Comparison of ENCODE assay signal across 19 cellular contexts in genomic region chr10:58972576-58973234, GRCh38.
DNase-seq lines count a peak whose midpoint lies in the region; ATAC-seq, FAIRE-seq and TF ChIP-seq lines count a peak whose summit lies in the region.
"Had no signal": no experiment of that assay in that cellular context is flagged by ENCODE, and none has a peak within 500 bp of the region (broad histone marks: within the 10 kb centered on the region; RNA-seq: fewer than 3 reads in every experiment).

No MANE protein-coding gene starts in this region.

- H3K9ac ChIP-seq in HepG2 (ENCODE audit: insufficient read depth, low read depth, low read length): no peak overlapping the region

- ATAC-seq in HepG2: no peak
- no peak for ATAC-seq in right lobe of liver
- ATAC-seq in GM18873 (IDR thresholded peaks at IDR 0.05; ENCODE audit: low FRiP score, unreplicated experiment): no peak
- ATAC-seq: CD8-positive, alpha-beta T cell had no signal

- no peak overlapping the region for H3K4me3 Mint-ChIP-seq in activated CD4-positive, alpha-beta memory T cell treated with anti-CD3 and anti-CD28 coated beads, Interleukin-2, amount 10 ng/mL, durations not matched to agents 7 days and 5 days
- H3K4me3 Mint-ChIP-seq: CD8-positive, alpha-beta T cell; HFFc6; T-helper 1 cell treated with Interleukin-12 subunit alpha and Interleukin-12 subunit beta and Interleukin-4 antibody, amounts not matched to agents 30 μg/mL and 1 μg/mL, for 36 hours had no signal

- in situ Hi-C loops in HepG2 (cut with HindIII; ENCODE audit: extremely low pct_ligation_motif_present, low pct_unique_long_range_greater_than_20kb): no loop called here

- TF ChIP-seq EP300 in HepG2 (IDR thresholded peaks at IDR 0.05; ENCODE audit: low read depth in 2 of 2, low read length in 2 of 2): no peak
- TF ChIP-seq EP300 in HepG2 (CRISPR knock-in tag; IDR thresholded peaks at IDR 0.05; ENCODE audit: borderline replicate concordance): no peak

- H3K36me3 Mint-ChIP-seq in activated CD4-positive, alpha-beta memory T cell treated with anti-CD3 and anti-CD28 coated beads, Interleukin-2, amount 10 ng/mL, durations not matched to agents 7 days and 5 days (ENCODE audit: low read depth): no peaks in the 10 kb centered on the region
- H3K36me3 Mint-ChIP-seq: CD8-positive, alpha-beta T cell had no signal

- H3K9me3 ChIP-seq in HepG2 (ENCODE audit: low read length) (no peaks in the 10 kb centered on the region), right lobe of liver (no peaks in the 10 kb centered on the region)

- H3K4me3 ChIP-seq in HepG2 (replicated peaks in 1 of 3; ENCODE audit: insufficient read depth in 1 of 3, low read depth in 2 of 3, low read length in 3 of 3): no peak overlapping the region
- no peak overlapping the region for H3K4me3 ChIP-seq in right lobe of liver
- H3K4me3 ChIP-seq: PC-9, SK-N-MC had no signal

- H4K20me1 ChIP-seq in HepG2 (ENCODE audit: insufficient read depth, low read length): no peaks in the 10 kb centered on the region

- H3K9me3 Mint-ChIP-seq in activated CD4-positive, alpha-beta memory T cell treated with anti-CD3 and anti-CD28 coated beads, Interleukin-2, amount 10 ng/mL, durations not matched to agents 7 days and 5 days: no peaks in the 10 kb centered on the region
- H3K9me3 Mint-ChIP-seq: CD8-positive, alpha-beta T cell; HFFc6; T-helper 1 cell treated with Interleukin-12 subunit alpha and Interleukin-12 subunit beta and Interleukin-4 antibody, amounts not matched to agents 30 μg/mL and 1 μg/mL, for 36 hours had no signal

- no peaks in the 10 kb centered on the region for H3K36me3 ChIP-seq in HepG2 (replicated peaks in 1 of 2; ENCODE audit: control insufficient read depth in 1 of 2, insufficient read depth in 2 of 2, low read length in 2 of 2)
- H3K36me3 ChIP-seq in right lobe of liver: no peaks in the 10 kb centered on the region

- WGBS in HepG2 (ENCODE audit: low lambda C conversion rate): 98% methylated on average over 2 of the region's 2 CpGs
- WGBS in right lobe of liver (ENCODE audit: insufficient coverage, low coverage, low lambda C conversion rate, missing lambda C conversion rate): 88% methylated on average over 2 of the region's 2 CpGs

- H3K4me1 ChIP-seq in HepG2 (ENCODE audit: insufficient read depth, low read length) (peaks cover 44% of the 10 kb centered on the region), right lobe of liver (peaks cover 0 to 16% (median 0%) of the 10 kb centered on the region in 4 donors)

- TF ChIP-seq RAD21 in HepG2 (CRISPR knock-in tag; IDR thresholded peaks at IDR 0.05): no peak

- peaks cover 5% of the 10 kb centered on the region for H3K79me2 ChIP-seq in HepG2 (ENCODE audit: insufficient read depth, low read length)

- CTCF ChIA-PET in HepG2 (lab: Yijun Ruan, JAX; ENCODE audit: low intra/inter-chr PET ratio, low total read pairs): no interaction called here
- CTCF ChIA-PET in activated CD4-positive, alpha-beta memory T cell treated with anti-CD3 and anti-CD28 coated beads, Interleukin-2, amount 10 ng/mL, durations not matched to agents 7 days and 5 days (lab: Charles Lee): no interaction called here

- TF ChIP-seq CTCF in HepG2 (CRISPR knock-in tag; IDR thresholded peaks at IDR 0.05) (no peak), right lobe of liver (IDR thresholded peaks at IDR 0.05) (no peak)

- TF ChIP-seq POLR2A in HepG2 (IDR thresholded peaks at IDR 0.05; ENCODE audit: insufficient read depth in 1 of 2, low read depth in 2 of 2, low read length in 2 of 2) (no peak), right lobe of liver (IDR thresholded peaks at IDR 0.05) (no peak)

- intact Hi-C loops in HepG2 (cut with micrococcal nuclease; ENCODE audit: unreplicated experiment): no loop called here
- intact Hi-C loops in right lobe of liver (cut with DNase I): no loop called here

- FAIRE-seq in HepG2 (lab: Jason Lieb, UNC) (no peak), urothelium cell line (lab: Jason Lieb, UNC) (peak; percentile 46)
- FAIRE-seq: H1, HTR-8/SVneo had no signal

- H3K27me3 ChIP-seq in HepG2 (ENCODE audit: control insufficient read depth in 1 of 2, insufficient read depth in 2 of 2, low read length in 2 of 2): no peaks in the 10 kb centered on the region
- H3K27me3 ChIP-seq in right lobe of liver: no peaks in the 10 kb centered on the region

- no peaks in the 10 kb centered on the region for H3K27me3 Mint-ChIP-seq in activated CD4-positive, alpha-beta memory T cell treated with anti-CD3 and anti-CD28 coated beads, Interleukin-2, amount 10 ng/mL, durations not matched to agents 7 days and 5 days

- H3K4me1 Mint-ChIP-seq in activated CD4-positive, alpha-beta memory T cell treated with anti-CD3 and anti-CD28 coated beads, Interleukin-2, amount 10 ng/mL, durations not matched to agents 7 days and 5 days: no peaks in the 10 kb centered on the region

- no peak overlapping the region for H3K27ac Mint-ChIP-seq in activated CD4-positive, alpha-beta memory T cell treated with anti-CD3 and anti-CD28 coated beads, Interleukin-2, amount 10 ng/mL, durations not matched to agents 7 days and 5 days
- H3K27ac Mint-ChIP-seq: CD8-positive, alpha-beta T cell; HFFc6; T-helper 1 cell treated with Interleukin-12 subunit alpha and Interleukin-12 subunit beta and Interleukin-4 antibody, amounts not matched to agents 30 μg/mL and 1 μg/mL, for 36 hours had no signal

- POLR2A ChIA-PET in HepG2 (lab: Yijun Ruan, JAX): no interaction called here
- POLR2A ChIA-PET in activated CD4-positive, alpha-beta memory T cell treated with anti-CD3 and anti-CD28 coated beads, Interleukin-2, amount 10 ng/mL, durations not matched to agents 7 days and 5 days (lab: Charles Lee): no interaction called here

- no peak overlapping the region for H3K27ac ChIP-seq in HepG2 (ENCODE audit: extremely low read length, insufficient read depth, low read length)
- H3K27ac ChIP-seq in right lobe of liver: no peak overlapping the region
- H3K27ac ChIP-seq in cingulate gyrus (ENCODE audit: low read depth, low read length): peak overlapping the region; percentile 22
- H3K27ac ChIP-seq: PC-9, SK-N-MC had no signal

- no peak overlapping the region for H3K4me2 ChIP-seq in HepG2 (ENCODE audit: low read depth, low read length)
- H3K4me2 ChIP-seq: PC-9 had no signal

- no TSS peak for BruUV-seq in HepG2 (replicated peaks; lab: Mats Ljungman, UMichigan)

- DNase-seq in HepG2 (ENCODE audit: low spot score): no peak
- no peak for DNase-seq in right lobe of liver
- DNase-seq in NCI-H69 (lab: John Stamatoyannopoulos, UW): peak; percentile 87
- no peak for DNase-seq in urothelium cell line (ENCODE audit: low spot score)
- DNase-seq in activated CD4-positive, alpha-beta memory T cell treated with anti-CD3 and anti-CD28 coated beads, Interleukin-2, amount 10 ng/mL, durations not matched to agents 7 days and 5 days: no peak
- no peak for DNase-seq in NCI-H2081 treated with DMSO at 0.1 percent for 48 hours (lab: John Stamatoyannopoulos, UW)
- DNase-seq: CD8-positive, alpha-beta T cell; HFFc6; KBM-7; NCI-H1048; NCI-H2171; NCI-H526; PC-9 had no signal

- H2AFZ ChIP-seq in HepG2 (ENCODE audit: low read length): no peak overlapping the region
- H2AFZ ChIP-seq: PC-9 had no signal

TF ChIP-seq in HepG2, 621 proteins besides CTCF, POLR2A, EP300 and RAD21:
- TF ChIP-seq ZNF598 (CRISPR knock-in tag; IDR thresholded peaks at IDR 0.05; ENCODE audit: borderline replicate concordance) (no peak), KLF15 (CRISPR knock-in tag; IDR thresholded peaks at IDR 0.05; ENCODE audit: borderline replicate concordance) (no peak), RFXANK (CRISPR knock-in tag; IDR thresholded peaks at IDR 0.05) (no peak), RFX1 (IDR thresholded peaks at IDR 0.05) (peak; percentile 42; the same call in 1 of the 2 replicates), ZNF34 (CRISPR knock-in tag; IDR thresholded peaks at IDR 0.05; ENCODE audit: borderline replicate concordance) (no peak), ZSCAN9 (CRISPR knock-in tag; IDR thresholded peaks at IDR 0.05; ENCODE audit: borderline replicate concordance) (no peak)
